ENCODE assay signal across 1 cellular context in the genomic region with DNA sequence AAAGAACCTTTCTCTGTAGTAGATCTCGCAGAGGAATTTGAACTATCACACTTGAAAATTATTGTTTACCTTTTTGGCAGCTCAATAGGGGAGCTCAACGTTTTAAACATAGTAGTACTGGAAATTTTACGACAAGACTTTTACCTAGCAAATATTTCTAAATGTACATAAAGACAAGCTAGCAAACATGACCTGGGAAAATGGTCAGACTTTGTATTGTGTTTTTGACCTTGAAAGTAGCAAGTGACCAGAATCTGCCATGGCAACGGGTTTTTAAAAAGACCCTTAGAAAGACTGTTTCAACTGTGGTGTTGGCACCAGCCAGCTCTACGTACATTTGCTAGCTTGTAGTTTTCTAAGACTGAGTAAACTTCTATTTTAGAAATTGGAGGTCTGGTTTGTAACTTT.
TF ChIP-seq lines count a peak whose summit lies in the region.

No MANE protein-coding gene starts in this region.

TF ChIP-seq in HepG2, 621 proteins besides CTCF, POLR2A, EP300 and RAD21 (continued from another document and continues in another):
- TF ChIP-seq SP140L (CRISPR knock-in tag; IDR thresholded peaks at IDR 0.05; ENCODE audit: borderline replicate concordance): 0 out of 2 replicates have a peak, but pooled peaks have one; percentile 39
- TF ChIP-seq, protein P1, sequence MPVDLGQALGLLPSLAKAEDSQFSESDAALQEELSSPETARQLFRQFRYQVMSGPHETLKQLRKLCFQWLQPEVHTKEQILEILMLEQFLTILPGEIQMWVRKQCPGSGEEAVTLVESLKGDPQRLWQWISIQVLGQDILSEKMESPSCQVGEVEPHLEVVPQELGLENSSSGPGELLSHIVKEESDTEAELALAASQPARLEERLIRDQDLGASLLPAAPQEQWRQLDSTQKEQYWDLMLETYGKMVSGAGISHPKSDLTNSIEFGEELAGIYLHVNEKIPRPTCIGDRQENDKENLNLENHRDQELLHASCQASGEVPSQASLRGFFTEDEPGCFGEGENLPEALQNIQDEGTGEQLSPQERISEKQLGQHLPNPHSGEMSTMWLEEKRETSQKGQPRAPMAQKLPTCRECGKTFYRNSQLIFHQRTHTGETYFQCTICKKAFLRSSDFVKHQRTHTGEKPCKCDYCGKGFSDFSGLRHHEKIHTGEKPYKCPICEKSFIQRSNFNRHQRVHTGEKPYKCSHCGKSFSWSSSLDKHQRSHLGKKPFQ (CRISPR knock-in tag; IDR thresholded peaks at IDR 0.05; ENCODE audit: insufficient replicate concordance): peak; percentile 49
- 0 out of 2 replicates have a peak, but pooled peaks have one; percentile 16 for TF ChIP-seq STAG1 (CRISPR knock-in tag; IDR thresholded peaks at IDR 0.05)
- no peak for TF ChIP-seq CBX5 (CRISPR knock-in tag; IDR thresholded peaks at IDR 0.05; ENCODE audit: borderline replicate concordance)
- peak; percentile 42; the same call in 1 of the 2 replicates for TF ChIP-seq ZNF124 (CRISPR knock-in tag; IDR thresholded peaks at IDR 0.05)
- no peak for TF ChIP-seq ZNF746 (CRISPR knock-in tag; IDR thresholded peaks at IDR 0.05)
- TF ChIP-seq ZNF230 (CRISPR knock-in tag; IDR thresholded peaks at IDR 0.05): no peak
- no peak for TF ChIP-seq ZNF556 (CRISPR knock-in tag; IDR thresholded peaks at IDR 0.05; ENCODE audit: borderline replicate concordance)
- no peak for TF ChIP-seq RORA (CRISPR knock-in tag; IDR thresholded peaks at IDR 0.05)
- peak; percentile 97 for TF ChIP-seq MEF2D (CRISPR knock-in tag; IDR thresholded peaks at IDR 0.05)
- TF ChIP-seq, protein P2, sequence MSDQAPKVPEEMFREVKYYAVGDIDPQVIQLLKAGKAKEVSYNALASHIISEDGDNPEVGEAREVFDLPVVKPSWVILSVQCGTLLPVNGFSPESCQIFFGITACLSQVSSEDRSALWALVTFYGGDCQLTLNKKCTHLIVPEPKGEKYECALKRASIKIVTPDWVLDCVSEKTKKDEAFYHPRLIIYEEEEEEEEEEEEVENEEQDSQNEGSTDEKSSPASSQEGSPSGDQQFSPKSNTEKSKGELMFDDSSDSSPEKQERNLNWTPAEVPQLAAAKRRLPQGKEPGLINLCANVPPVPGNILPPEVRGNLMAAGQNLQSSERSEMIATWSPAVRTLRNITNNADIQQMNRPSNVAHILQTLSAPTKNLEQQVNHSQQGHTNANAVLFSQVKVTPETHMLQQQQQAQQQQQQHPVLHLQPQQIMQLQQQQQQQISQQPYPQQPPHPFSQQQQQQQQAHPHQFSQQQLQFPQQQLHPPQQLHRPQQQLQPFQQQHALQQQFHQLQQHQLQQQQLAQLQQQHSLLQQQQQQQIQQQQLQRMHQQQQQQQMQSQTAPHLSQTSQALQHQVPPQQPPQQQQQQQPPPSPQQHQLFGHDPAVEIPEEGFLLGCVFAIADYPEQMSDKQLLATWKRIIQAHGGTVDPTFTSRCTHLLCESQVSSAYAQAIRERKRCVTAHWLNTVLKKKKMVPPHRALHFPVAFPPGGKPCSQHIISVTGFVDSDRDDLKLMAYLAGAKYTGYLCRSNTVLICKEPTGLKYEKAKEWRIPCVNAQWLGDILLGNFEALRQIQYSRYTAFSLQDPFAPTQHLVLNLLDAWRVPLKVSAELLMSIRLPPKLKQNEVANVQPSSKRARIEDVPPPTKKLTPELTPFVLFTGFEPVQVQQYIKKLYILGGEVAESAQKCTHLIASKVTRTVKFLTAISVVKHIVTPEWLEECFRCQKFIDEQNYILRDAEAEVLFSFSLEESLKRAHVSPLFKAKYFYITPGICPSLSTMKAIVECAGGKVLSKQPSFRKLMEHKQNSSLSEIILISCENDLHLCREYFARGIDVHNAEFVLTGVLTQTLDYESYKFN (CRISPR knock-in tag; conservative IDR thresholded peaks at IDR 0.05): peak; percentile 98
- TF ChIP-seq HDAC6 (IDR thresholded peaks at IDR 0.05; ENCODE audit: low read depth, low read length): no peak
- TF ChIP-seq, protein P3, sequence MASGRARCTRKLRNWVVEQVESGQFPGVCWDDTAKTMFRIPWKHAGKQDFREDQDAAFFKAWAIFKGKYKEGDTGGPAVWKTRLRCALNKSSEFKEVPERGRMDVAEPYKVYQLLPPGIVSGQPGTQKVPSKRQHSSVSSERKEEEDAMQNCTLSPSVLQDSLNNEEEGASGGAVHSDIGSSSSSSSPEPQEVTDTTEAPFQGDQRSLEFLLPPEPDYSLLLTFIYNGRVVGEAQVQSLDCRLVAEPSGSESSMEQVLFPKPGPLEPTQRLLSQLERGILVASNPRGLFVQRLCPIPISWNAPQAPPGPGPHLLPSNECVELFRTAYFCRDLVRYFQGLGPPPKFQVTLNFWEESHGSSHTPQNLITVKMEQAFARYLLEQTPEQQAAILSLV (CRISPR knock-in tag; IDR thresholded peaks at IDR 0.05; ENCODE audit: borderline replicate concordance): no peak
- TF ChIP-seq, protein P4, sequence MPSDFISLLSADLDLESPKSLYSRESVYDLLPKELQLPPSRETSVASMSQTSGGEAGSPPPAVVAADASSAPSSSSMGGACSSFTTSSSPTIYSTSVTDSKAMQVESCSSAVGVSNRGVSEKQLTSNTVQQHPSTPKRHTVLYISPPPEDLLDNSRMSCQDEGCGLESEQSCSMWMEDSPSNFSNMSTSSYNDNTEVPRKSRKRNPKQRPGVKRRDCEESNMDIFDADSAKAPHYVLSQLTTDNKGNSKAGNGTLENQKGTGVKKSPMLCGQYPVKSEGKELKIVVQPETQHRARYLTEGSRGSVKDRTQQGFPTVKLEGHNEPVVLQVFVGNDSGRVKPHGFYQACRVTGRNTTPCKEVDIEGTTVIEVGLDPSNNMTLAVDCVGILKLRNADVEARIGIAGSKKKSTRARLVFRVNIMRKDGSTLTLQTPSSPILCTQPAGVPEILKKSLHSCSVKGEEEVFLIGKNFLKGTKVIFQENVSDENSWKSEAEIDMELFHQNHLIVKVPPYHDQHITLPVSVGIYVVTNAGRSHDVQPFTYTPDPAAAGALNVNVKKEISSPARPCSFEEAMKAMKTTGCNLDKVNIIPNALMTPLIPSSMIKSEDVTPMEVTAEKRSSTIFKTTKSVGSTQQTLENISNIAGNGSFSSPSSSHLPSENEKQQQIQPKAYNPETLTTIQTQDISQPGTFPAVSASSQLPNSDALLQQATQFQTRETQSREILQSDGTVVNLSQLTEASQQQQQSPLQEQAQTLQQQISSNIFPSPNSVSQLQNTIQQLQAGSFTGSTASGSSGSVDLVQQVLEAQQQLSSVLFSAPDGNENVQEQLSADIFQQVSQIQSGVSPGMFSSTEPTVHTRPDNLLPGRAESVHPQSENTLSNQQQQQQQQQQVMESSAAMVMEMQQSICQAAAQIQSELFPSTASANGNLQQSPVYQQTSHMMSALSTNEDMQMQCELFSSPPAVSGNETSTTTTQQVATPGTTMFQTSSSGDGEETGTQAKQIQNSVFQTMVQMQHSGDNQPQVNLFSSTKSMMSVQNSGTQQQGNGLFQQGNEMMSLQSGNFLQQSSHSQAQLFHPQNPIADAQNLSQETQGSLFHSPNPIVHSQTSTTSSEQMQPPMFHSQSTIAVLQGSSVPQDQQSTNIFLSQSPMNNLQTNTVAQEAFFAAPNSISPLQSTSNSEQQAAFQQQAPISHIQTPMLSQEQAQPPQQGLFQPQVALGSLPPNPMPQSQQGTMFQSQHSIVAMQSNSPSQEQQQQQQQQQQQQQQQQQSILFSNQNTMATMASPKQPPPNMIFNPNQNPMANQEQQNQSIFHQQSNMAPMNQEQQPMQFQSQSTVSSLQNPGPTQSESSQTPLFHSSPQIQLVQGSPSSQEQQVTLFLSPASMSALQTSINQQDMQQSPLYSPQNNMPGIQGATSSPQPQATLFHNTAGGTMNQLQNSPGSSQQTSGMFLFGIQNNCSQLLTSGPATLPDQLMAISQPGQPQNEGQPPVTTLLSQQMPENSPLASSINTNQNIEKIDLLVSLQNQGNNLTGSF (CRISPR knock-in tag; IDR thresholded peaks at IDR 0.05): no peak
- no peak for TF ChIP-seq MTA3 (CRISPR knock-in tag; IDR thresholded peaks at IDR 0.05)
- TF ChIP-seq, protein P5, sequence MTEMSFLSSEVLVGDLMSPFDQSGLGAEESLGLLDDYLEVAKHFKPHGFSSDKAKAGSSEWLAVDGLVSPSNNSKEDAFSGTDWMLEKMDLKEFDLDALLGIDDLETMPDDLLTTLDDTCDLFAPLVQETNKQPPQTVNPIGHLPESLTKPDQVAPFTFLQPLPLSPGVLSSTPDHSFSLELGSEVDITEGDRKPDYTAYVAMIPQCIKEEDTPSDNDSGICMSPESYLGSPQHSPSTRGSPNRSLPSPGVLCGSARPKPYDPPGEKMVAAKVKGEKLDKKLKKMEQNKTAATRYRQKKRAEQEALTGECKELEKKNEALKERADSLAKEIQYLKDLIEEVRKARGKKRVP (CRISPR knock-in tag; IDR thresholded peaks at IDR 0.05): 0 out of 4 replicates have a peak, but pooled peaks of 1 of the 2 experiments have one; percentile 45
- TF ChIP-seq ZNF607 (CRISPR knock-in tag; IDR thresholded peaks at IDR 0.05; ENCODE audit: borderline replicate concordance): no peak
- TF ChIP-seq, protein P6, sequence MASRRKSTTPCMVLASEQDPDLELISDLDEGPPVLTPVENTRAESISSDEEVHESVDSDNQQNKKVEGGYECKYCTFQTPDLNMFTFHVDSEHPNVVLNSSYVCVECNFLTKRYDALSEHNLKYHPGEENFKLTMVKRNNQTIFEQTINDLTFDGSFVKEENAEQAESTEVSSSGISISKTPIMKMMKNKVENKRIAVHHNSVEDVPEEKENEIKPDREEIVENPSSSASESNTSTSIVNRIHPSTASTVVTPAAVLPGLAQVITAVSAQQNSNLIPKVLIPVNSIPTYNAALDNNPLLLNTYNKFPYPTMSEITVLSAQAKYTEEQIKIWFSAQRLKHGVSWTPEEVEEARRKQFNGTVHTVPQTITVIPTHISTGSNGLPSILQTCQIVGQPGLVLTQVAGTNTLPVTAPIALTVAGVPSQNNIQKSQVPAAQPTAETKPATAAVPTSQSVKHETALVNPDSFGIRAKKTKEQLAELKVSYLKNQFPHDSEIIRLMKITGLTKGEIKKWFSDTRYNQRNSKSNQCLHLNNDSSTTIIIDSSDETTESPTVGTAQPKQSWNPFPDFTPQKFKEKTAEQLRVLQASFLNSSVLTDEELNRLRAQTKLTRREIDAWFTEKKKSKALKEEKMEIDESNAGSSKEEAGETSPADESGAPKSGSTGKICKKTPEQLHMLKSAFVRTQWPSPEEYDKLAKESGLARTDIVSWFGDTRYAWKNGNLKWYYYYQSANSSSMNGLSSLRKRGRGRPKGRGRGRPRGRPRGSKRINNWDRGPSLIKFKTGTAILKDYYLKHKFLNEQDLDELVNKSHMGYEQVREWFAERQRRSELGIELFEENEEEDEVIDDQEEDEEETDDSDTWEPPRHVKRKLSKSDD (CRISPR knock-in tag; IDR thresholded peaks at IDR 0.05; ENCODE audit: low read depth): no peak
- TF ChIP-seq PHF8 (CRISPR knock-in tag; IDR thresholded peaks at IDR 0.05): no peak
- TF ChIP-seq, protein P7, sequence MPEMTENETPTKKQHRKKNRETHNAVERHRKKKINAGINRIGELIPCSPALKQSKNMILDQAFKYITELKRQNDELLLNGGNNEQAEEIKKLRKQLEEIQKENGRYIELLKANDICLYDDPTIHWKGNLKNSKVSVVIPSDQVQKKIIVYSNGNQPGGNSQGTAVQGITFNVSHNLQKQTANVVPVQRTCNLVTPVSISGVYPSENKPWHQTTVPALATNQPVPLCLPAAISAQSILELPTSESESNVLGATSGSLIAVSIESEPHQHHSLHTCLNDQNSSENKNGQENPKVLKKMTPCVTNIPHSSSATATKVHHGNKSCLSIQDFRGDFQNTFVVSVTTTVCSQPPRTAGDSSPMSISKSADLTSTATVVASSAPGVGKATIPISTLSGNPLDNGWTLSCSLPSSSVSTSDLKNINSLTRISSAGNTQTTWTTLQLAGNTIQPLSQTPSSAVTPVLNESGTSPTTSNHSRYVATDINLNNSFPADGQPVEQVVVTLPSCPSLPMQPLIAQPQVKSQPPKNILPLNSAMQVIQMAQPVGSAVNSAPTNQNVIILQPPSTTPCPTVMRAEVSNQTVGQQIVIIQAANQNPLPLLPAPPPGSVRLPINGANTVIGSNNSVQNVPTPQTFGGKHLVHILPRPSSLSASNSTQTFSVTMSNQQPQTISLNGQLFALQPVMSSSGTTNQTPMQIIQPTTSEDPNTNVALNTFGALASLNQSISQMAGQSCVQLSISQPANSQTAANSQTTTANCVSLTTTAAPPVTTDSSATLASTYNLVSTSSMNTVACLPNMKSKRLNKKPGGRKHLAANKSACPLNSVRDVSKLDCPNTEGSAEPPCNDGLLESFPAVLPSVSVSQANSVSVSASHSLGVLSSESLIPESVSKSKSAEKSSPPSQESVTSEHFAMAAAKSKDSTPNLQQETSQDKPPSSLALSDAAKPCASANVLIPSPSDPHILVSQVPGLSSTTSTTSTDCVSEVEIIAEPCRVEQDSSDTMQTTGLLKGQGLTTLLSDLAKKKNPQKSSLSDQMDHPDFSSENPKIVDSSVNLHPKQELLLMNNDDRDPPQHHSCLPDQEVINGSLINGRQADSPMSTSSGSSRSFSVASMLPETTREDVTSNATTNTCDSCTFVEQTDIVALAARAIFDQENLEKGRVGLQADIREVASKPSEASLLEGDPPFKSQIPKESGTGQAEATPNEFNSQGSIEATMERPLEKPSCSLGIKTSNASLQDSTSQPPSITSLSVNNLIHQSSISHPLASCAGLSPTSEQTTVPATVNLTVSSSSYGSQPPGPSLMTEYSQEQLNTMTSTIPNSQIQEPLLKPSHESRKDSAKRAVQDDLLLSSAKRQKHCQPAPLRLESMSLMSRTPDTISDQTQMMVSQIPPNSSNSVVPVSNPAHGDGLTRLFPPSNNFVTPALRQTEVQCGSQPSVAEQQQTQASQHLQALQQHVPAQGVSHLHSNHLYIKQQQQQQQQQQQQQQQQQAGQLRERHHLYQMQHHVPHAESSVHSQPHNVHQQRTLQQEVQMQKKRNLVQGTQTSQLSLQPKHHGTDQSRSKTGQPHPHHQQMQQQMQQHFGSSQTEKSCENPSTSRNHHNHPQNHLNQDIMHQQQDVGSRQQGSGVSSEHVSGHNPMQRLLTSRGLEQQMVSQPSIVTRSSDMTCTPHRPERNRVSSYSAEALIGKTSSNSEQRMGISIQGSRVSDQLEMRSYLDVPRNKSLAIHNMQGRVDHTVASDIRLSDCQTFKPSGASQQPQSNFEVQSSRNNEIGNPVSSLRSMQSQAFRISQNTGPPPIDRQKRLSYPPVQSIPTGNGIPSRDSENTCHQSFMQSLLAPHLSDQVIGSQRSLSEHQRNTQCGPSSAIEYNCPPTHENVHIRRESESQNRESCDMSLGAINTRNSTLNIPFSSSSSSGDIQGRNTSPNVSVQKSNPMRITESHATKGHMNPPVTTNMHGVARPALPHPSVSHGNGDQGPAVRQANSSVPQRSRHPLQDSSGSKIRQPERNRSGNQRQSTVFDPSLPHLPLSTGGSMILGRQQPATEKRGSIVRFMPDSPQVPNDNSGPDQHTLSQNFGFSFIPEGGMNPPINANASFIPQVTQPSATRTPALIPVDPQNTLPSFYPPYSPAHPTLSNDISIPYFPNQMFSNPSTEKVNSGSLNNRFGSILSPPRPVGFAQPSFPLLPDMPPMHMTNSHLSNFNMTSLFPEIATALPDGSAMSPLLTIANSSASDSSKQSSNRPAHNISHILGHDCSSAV (CRISPR knock-in tag; IDR thresholded peaks at IDR 0.05; ENCODE audit: borderline replicate concordance): no peak
- TF ChIP-seq ZNF652 (CRISPR knock-in tag; IDR thresholded peaks at IDR 0.05; ENCODE audit: borderline replicate concordance, low read depth): no peak
- no peak for TF ChIP-seq ZNF724P (CRISPR knock-in tag; IDR thresholded peaks at IDR 0.05; ENCODE audit: borderline replicate concordance)
- no peak for TF ChIP-seq ZNF329 (CRISPR knock-in tag; IDR thresholded peaks at IDR 0.05; ENCODE audit: low read depth)
- TF ChIP-seq ZNF674 (CRISPR knock-in tag; IDR thresholded peaks at IDR 0.05; ENCODE audit: low read depth): no peak
- peak; percentile 77 for TF ChIP-seq HNF4G (IDR thresholded peaks at IDR 0.05; ENCODE audit: borderline replicate concordance, low read depth, low read length)
- peak; percentile 46; the same call in 1 of the 2 replicates for TF ChIP-seq HNF4G (CRISPR knock-in tag; IDR thresholded peaks at IDR 0.05; ENCODE audit: borderline replicate concordance, low read depth)
